In the genomic region with DNA sequence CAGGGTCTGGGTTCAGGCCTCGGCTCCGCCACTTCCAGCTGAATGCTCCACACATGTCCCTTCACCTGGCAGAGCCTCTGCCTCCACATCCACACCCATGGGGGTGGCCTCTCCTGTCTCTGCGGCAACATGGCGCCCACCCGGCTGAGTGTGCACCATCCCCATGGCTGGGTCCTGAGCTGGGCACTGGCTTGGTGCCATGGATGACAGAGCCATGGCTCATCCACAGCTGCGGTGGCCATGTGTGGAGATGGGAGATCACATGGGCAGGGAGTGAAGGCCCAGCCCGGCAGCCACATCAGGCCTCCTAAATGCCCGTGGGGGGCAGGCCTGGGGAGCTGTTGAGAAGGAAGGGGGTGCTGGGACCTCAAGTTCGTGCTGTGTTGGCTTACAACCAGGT, we compare ENCODE assay signal across 21 cellular contexts.
DNase-seq lines count a peak whose midpoint lies in the region; ATAC-seq, FAIRE-seq and TF ChIP-seq lines count a peak whose summit lies in the region.
"Had no signal": no experiment of that assay in that cellular context is flagged by ENCODE, and none has a peak within 500 bp of the region (broad histone marks: within the 10 kb centered on the region; RNA-seq: fewer than 3 reads in every experiment).

No MANE protein-coding gene starts in this region.

- FAIRE-seq in HepG2 (lab: Jason Lieb, UNC) (no peak), urothelium cell line (lab: Jason Lieb, UNC) (no peak)
- FAIRE-seq: frontal cortex, G401.6, GM12892 had no signal

- in situ Hi-C loops in HepG2 (cut with HindIII; ENCODE audit: extremely low pct_ligation_motif_present, low pct_unique_long_range_greater_than_20kb), result loop anchor here (10.0 kb wide), 1 partner anchor 531 kb away; the partner anchor contains the start of gene SORCS2
- in situ Hi-C loops in Panc1 (cut with HindIII; ENCODE audit: low pct_unique_long_range_greater_than_20kb, low sequenced_read_pairs), result no loop called here

- TF ChIP-seq CTCF in HepG2 (CRISPR knock-in tag; IDR thresholded peaks at IDR 0.05) (no peak), right lobe of liver (IDR thresholded peaks at IDR 0.05) (no peak), Panc1 (IDR thresholded peaks at IDR 0.05) (no peak), fibroblast of lung (conservative IDR thresholded peaks at IDR 0.05 in 1 of 2, IDR thresholded peaks at IDR 0.05 in 1 of 2; ENCODE audit: low read depth in 1 of 2, low read length in 2 of 2) (no peak)

- CTCF ChIA-PET in HepG2 (lab: Yijun Ruan, JAX; ENCODE audit: low intra/inter-chr PET ratio, low total read pairs) (no interaction called here), Panc1 (lab: Charles Lee) (no interaction called here)

- H3K27me3 ChIP-seq in HepG2 (ENCODE audit: control insufficient read depth in 1 of 2, insufficient read depth in 2 of 2, low read length in 2 of 2), result no peaks in the 10 kb centered on the region
- no peaks in the 10 kb centered on the region for H3K27me3 ChIP-seq in right lobe of liver
- H3K27me3 ChIP-seq in Panc1 (ENCODE audit: control insufficient read depth, insufficient read depth, low read length), result no peaks in the 10 kb centered on the region
- H3K27me3 ChIP-seq in fibroblast of lung (ENCODE audit: control insufficient read depth, insufficient read depth, low read length), result no peaks in the 10 kb centered on the region

- POLR2A ChIA-PET in HepG2 (lab: Yijun Ruan, JAX), result no interaction called here
- POLR2A ChIA-PET in Panc1 (lab: Charles Lee), result no interaction called here

- H4K20me1 ChIP-seq in HepG2 (ENCODE audit: insufficient read depth, low read length), result no peaks in the 10 kb centered on the region
- H4K20me1 ChIP-seq in fibroblast of lung (ENCODE audit: control insufficient read depth, extremely low read depth, insufficient read depth, low read length), result no peaks in the 10 kb centered on the region

- TF ChIP-seq RAD21 in HepG2 (CRISPR knock-in tag; IDR thresholded peaks at IDR 0.05), result no peak

- TF ChIP-seq EP300 in HepG2 (IDR thresholded peaks at IDR 0.05; ENCODE audit: low read depth in 2 of 2, low read length in 2 of 2) (no peak), HepG2 (CRISPR knock-in tag; IDR thresholded peaks at IDR 0.05; ENCODE audit: borderline replicate concordance) (no peak)

- H3K27ac ChIP-seq in HepG2 (ENCODE audit: extremely low read length, insufficient read depth, low read length), result no peak overlapping the region
- H3K27ac ChIP-seq in right lobe of liver, result no peak overlapping the region
- H3K27ac ChIP-seq in Panc1 (ENCODE audit: low read length), result no peak overlapping the region
- H3K27ac ChIP-seq in fibroblast of lung (ENCODE audit: insufficient read depth, low read length), result no peak overlapping the region
- H3K27ac ChIP-seq: psoas muscle, stomach had no signal

- no peaks in the 10 kb centered on the region for H3K79me2 ChIP-seq in HepG2 (ENCODE audit: insufficient read depth, low read length)
- no peaks in the 10 kb centered on the region for H3K79me2 ChIP-seq in fibroblast of lung (ENCODE audit: control insufficient read depth, insufficient read depth, low read length)

- H3K36me3 ChIP-seq in HepG2 (replicated peaks in 1 of 2; ENCODE audit: control insufficient read depth in 1 of 2, insufficient read depth in 2 of 2, low read length in 2 of 2), result no peaks in the 10 kb centered on the region
- no peaks in the 10 kb centered on the region for H3K36me3 ChIP-seq in right lobe of liver
- no peaks in the 10 kb centered on the region for H3K36me3 ChIP-seq in Panc1 (ENCODE audit: control insufficient read depth, insufficient read depth, low read length)
- H3K36me3 ChIP-seq in fibroblast of lung (ENCODE audit: control insufficient read depth, insufficient read depth, low read length), result no peaks in the 10 kb centered on the region

- H3K9ac ChIP-seq in HepG2 (ENCODE audit: insufficient read depth, low read depth, low read length) (no peak overlapping the region), fibroblast of lung (ENCODE audit: insufficient read depth, low read length) (no peak overlapping the region)

- intact Hi-C loops in HepG2 (cut with micrococcal nuclease; ENCODE audit: unreplicated experiment) (no loop called here), right lobe of liver (cut with DNase I) (loop anchor here in 1 of 2 donors (10.0 kb wide), 1 partner anchor 541 kb away; no protein-coding TSS in a partner anchor), Panc1 (cut with micrococcal nuclease; ENCODE audit: unreplicated experiment) (no loop called here)

- WGBS in HepG2 (ENCODE audit: low lambda C conversion rate), result 81% methylated on average over 9 of the region's 9 CpGs
- WGBS in right lobe of liver (ENCODE audit: insufficient coverage, low coverage, low lambda C conversion rate, missing lambda C conversion rate), result 81% methylated on average over 3 of the region's 9 CpGs

- H3K4me3 ChIP-seq in HepG2 (replicated peaks in 1 of 3; ENCODE audit: insufficient read depth in 1 of 3, low read depth in 2 of 3, low read length in 3 of 3) (no peak overlapping the region), right lobe of liver (no peak overlapping the region), Panc1 (ENCODE audit: low read depth in 2 of 2, low read length in 2 of 2) (no peak overlapping the region), fibroblast of lung (replicated peaks in 1 of 4; ENCODE audit: control extremely low read depth in 1 of 4, insufficient read depth in 1 of 4, low read depth in 3 of 4, low read length in 4 of 4) (no peak overlapping the region)
- H3K4me3 ChIP-seq: psoas muscle, stomach had no signal

- no peaks in the 10 kb centered on the region for H3K9me3 ChIP-seq in HepG2 (ENCODE audit: low read length)
- H3K9me3 ChIP-seq in right lobe of liver, result no peaks in the 10 kb centered on the region
- H3K9me3 ChIP-seq in Panc1 (ENCODE audit: control insufficient read depth, insufficient read depth, low read depth, low read length), result no peaks in the 10 kb centered on the region
- H3K9me3 ChIP-seq in fibroblast of lung (ENCODE audit: control insufficient read depth, insufficient read depth, low read depth, low read length), result no peaks in the 10 kb centered on the region
- H3K9me3 ChIP-seq: psoas muscle, stomach had no signal

- DNase-seq in HepG2 (ENCODE audit: low spot score), result no peak
- DNase-seq in right lobe of liver, result no peak
- no peak for DNase-seq in Panc1 (ENCODE audit: low read depth, low spot score)
- DNase-seq in fibroblast of lung (ENCODE audit: low read depth in 2 of 2), result peak; percentile 10 to 36
- peak; percentile 49 for DNase-seq in urothelium cell line (ENCODE audit: low spot score)
- DNase-seq in D341Med (ENCODE audit: low spot score), result no peak
- DNase-seq in activated CD8-positive, alpha-beta memory T cell treated with anti-CD3 and anti-CD28 coated beads, Interleukin-2, amount 50 U/mL, for 4 hours, result no peak
- DNase-seq in ureter (ENCODE audit: low spot score), result no peak
- DNase-seq: cerebellar nuclear complex, endodermal cell, immature natural killer cell, NCI-H2029 treated with DMSO at 0.1 percent for 48 hours, NCI-H524 treated with DMSO at 0.1 percent for 48 hours, stomach, SW 1271 had no signal

- ATAC-seq in HepG2 (no peak), right lobe of liver (no peak), Panc1 (peak; percentile 39; the same call in 1 of the 2 replicates)
- ATAC-seq: activated T-helper 17 cell treated with anti-CD3 and anti-CD28 coated beads, Interleukin-2, amount 50 U/mL, for 72 hours; natural killer cell treated with Interleukin-12 subunit alpha and Interleukin-12 subunit beta and Interleukin-15 and Interleukin-18, amount 100 ng/mL, for 72 hours had no signal

- H3K4me1 ChIP-seq in HepG2 (ENCODE audit: insufficient read depth, low read length), result no peaks in the 10 kb centered on the region
- H3K4me1 ChIP-seq in right lobe of liver, result no peaks in the 10 kb centered on the region
- no peaks in the 10 kb centered on the region for H3K4me1 ChIP-seq in Panc1 (ENCODE audit: control insufficient read depth, insufficient read depth, low read length)
- no peaks in the 10 kb centered on the region for H3K4me1 ChIP-seq in fibroblast of lung (ENCODE audit: control insufficient read depth, extremely low read depth, insufficient read depth, low read length)
- H3K4me1 ChIP-seq: psoas muscle, stomach had no signal

- H3K4me2 ChIP-seq in HepG2 (ENCODE audit: low read depth, low read length) (no peak overlapping the region), fibroblast of lung (ENCODE audit: extremely low read depth, insufficient read depth, low read length) (no peak overlapping the region)

- BruUV-seq in HepG2 (replicated peaks; lab: Mats Ljungman, UMichigan) (no TSS peak), Panc1 (replicated peaks; lab: Mats Ljungman, UMichigan) (no TSS peak)

- H2AFZ ChIP-seq in HepG2 (ENCODE audit: low read length) (no peak overlapping the region), fibroblast of lung (ENCODE audit: low read length) (no peak overlapping the region)

- TF ChIP-seq POLR2A in HepG2 (IDR thresholded peaks at IDR 0.05; ENCODE audit: insufficient read depth in 1 of 2, low read depth in 2 of 2, low read length in 2 of 2) (no peak), right lobe of liver (IDR thresholded peaks at IDR 0.05) (no peak)

TF ChIP-seq in HepG2, 621 proteins besides CTCF, POLR2A, EP300 and RAD21:
- no peak for TF ChIP-seq ZNF775 (CRISPR knock-in tag; IDR thresholded peaks at IDR 0.05; ENCODE audit: borderline replicate concordance)
- no peak for TF ChIP-seq ZNF530 (CRISPR knock-in tag; IDR thresholded peaks at IDR 0.05; ENCODE audit: low read depth)
- 0 out of 2 replicates have a peak, but pooled peaks have one; percentile 25 for TF ChIP-seq MNT (IDR thresholded peaks at IDR 0.05)
- no peak for TF ChIP-seq ZNF460 (CRISPR knock-in tag; IDR thresholded peaks at IDR 0.05; ENCODE audit: borderline replicate concordance)
TF ChIP-seq in HepG2: peak in this region for 1.

Comparison
In these comparisons a context has a peak if more than half of its experiments do, and no peak if none do; other contexts are left out.
1. DNase-seq: peak in fibroblast of lung (2 of 2) and urothelium cell line (single experiment); none in HepG2 (single experiment), right lobe of liver (0 of 3), Panc1 (single experiment), D341Med (single experiment), activated CD8-positive, alpha-beta memory T cell treated with anti-CD3 and anti-CD28 coated beads, Interleukin-2, amount 50 U/mL, for 4 hours (single experiment) and ureter (single experiment).